In the genomic region with DNA sequence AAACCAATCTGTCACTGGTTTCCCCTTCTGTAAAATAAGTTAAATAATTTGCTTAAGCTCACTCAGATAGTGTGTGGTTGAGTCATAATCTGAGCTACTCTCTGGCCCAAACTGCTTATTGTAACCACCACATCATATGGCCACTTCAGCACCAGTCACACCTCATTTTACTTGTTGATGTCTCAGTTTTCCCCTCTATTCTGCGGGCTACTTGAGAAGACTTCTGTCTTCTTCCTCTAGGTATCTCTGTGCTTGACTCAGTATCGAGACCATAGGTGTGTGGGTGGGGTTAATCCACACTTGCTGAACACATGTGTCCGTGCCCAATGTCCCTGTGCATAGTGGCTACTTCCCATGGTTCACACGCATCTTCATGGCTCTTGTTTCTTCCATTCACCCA, we compare ENCODE assay signal across 10 cellular contexts.
DNase-seq lines count a peak whose midpoint lies in the region; ATAC-seq lines count a peak whose summit lies in the region.
"Had no signal": no experiment of that assay in that cellular context is flagged by ENCODE, and none has a peak within 500 bp of the region (broad histone marks: within the 10 kb centered on the region; RNA-seq: fewer than 3 reads in every experiment).

No MANE protein-coding gene starts in this region.

- ATAC-seq in GM18498 (IDR thresholded peaks at IDR 0.05; ENCODE audit: unreplicated experiment), result peak; percentile 81
- peak; percentile 80 for ATAC-seq in GM19025 (IDR thresholded peaks at IDR 0.05; ENCODE audit: low read depth, unreplicated experiment)
- peak; percentile 82 for ATAC-seq in HG02678 (IDR thresholded peaks at IDR 0.05; ENCODE audit: unreplicated experiment)
- ATAC-seq in HG03469 (IDR thresholded peaks at IDR 0.05; ENCODE audit: unreplicated experiment), result peak; percentile 67

- DNase-seq in SKM-1 (lab: John Stamatoyannopoulos, UW; ENCODE audit: unreplicated experiment), result no peak
- no peak for DNase-seq in HPDE6-E6E7 (ENCODE audit: extremely low spot score)
- DNase-seq in NCI-H1417 (lab: John Stamatoyannopoulos, UW), result no peak
- DNase-seq in medulla oblongata (ENCODE audit: extremely low spot score), result no peak
- DNase-seq: COR-L47, immature natural killer cell had no signal
